1 cellular context compared by ENCODE assay signal in the genomic region with DNA sequence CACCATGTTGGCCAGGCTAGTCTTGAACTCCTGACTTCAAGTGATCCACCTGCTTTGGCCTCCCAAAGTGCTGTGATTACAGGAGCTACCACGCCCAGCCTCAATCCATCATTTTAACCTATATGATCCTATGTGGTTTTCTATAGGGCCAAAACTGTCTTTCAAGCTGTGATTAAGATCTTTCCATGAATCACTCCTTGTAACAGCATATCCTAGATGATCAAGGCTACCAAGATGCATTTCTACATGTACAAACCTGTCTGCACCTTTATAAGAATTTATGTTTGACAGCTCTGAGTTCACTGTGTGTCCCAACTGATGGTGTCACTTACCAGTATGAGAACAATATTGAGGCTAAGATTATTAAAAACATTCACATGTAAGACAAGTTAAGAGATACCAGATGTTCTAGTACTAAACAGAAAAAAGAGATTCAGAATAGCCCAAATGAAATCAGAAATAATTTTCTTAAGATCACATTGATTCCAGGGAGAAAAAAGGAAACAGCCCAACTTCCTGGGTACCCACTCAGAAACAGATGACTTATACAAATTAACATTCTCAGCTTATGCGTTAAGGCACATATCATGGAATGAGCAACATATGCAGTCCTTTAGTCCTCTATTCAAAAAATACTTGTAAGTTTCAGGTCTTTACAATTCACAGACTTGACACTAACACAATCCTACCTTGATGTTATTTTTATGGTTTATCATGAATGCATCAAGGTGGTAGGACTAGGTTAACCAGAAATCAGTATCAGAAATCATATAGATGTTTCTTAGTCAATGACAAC.
TF ChIP-seq lines count a peak whose summit lies in the region.

No MANE protein-coding gene starts in this region.

TF ChIP-seq in K562, 482 proteins besides CTCF, POLR2A, EP300 and RAD21:
- TF ChIP-seq ZFP36 (IDR thresholded peaks at IDR 0.05; ENCODE audit: low read depth, low read length, partially characterized antibody): no peak
TF ChIP-seq in K562: peak in this region for 0.
